ENCODE assay signal across 8 cellular contexts in genomic region chr2:216371756-216372702, GRCh38. TPM values are rescaled to one million over a fixed set of nuclear protein-coding genes. Genes with fewer than 3 reads are reported as not detected.
DNase-seq lines count a peak whose midpoint lies in the region; ATAC-seq and TF ChIP-seq lines count a peak whose summit lies in the region.

TSS of gene MARCHF4 (minus strand) at chr2:216372483. CDS start at chr2:216370260, 2,223 bp downstream.

- no peaks in the 10 kb centered on the region for H3K27me3 ChIP-seq in PC-3 (ENCODE audit: low read length)
- no peaks in the 10 kb centered on the region for H3K27me3 ChIP-seq in fibroblast of lung (ENCODE audit: control insufficient read depth, insufficient read depth, low read length)

- peaks cover 13% of the 10 kb centered on the region for H3K4me1 Mint-ChIP-seq in activated T-helper 2 cell treated with anti-CD3 and anti-CD28 coated beads, Interferon-gamma antibody, Interleukin-2, Interleukin-4, amounts not matched to agents 10 μg/mL and 5 μg/mL and 100 μg/mL, durations not matched to agents 14 hours and 24 hours and 36 hours (ENCODE audit: low read depth)

- CTCF ChIA-PET in HEK293T (lab: Yijun Ruan, JAX) (no interaction called here), PC-3 (lab: Charles Lee) (no interaction called here)

- peak within 1 kb of the TSS; percentile 85 for H3K27ac ChIP-seq in PC-3 (ENCODE audit: low read length)
- peak within 1 kb of the TSS; percentile 98 for H3K27ac ChIP-seq in fibroblast of lung (ENCODE audit: insufficient read depth, low read length)

- peak; percentile 59 for ATAC-seq in PC-3
- no peak for ATAC-seq in GM21447 (IDR thresholded peaks at IDR 0.05; ENCODE audit: unreplicated experiment)

- peak within 1 kb of the TSS; percentile 67 for H3K4me3 ChIP-seq in PC-3 (ENCODE audit: low read length)
- peak within 1 kb of the TSS; percentile 56 to 76 (median 68) for H3K4me3 ChIP-seq in fibroblast of lung (replicated peaks in 1 of 4; ENCODE audit: control extremely low read depth in 1 of 4, insufficient read depth in 1 of 4, low read depth in 3 of 4, low read length in 4 of 4)

- H4K20me1 ChIP-seq in PC-3 (ENCODE audit: low read length): no peaks in the 10 kb centered on the region
- H4K20me1 ChIP-seq in fibroblast of lung (ENCODE audit: control insufficient read depth, extremely low read depth, insufficient read depth, low read length): no peaks in the 10 kb centered on the region

- no peaks in the 10 kb centered on the region for H3K9me3 Mint-ChIP-seq in activated T-helper 2 cell treated with anti-CD3 and anti-CD28 coated beads, Interferon-gamma antibody, Interleukin-2, Interleukin-4, amounts not matched to agents 10 μg/mL and 5 μg/mL and 100 μg/mL, durations not matched to agents 14 hours and 24 hours and 36 hours

- H2AFZ ChIP-seq in PC-3 (ENCODE audit: low read length): peak within 1 kb of the TSS; percentile 64; the same call in 1 of the 2 replicates
- H2AFZ ChIP-seq in fibroblast of lung (ENCODE audit: low read length): peak within 1 kb of the TSS; percentile 68

- H3K79me2 ChIP-seq in PC-3 (ENCODE audit: low read length) (no peaks in the 10 kb centered on the region), fibroblast of lung (ENCODE audit: control insufficient read depth, insufficient read depth, low read length) (peaks cover 17% of the 10 kb centered on the region)

- DNase-seq in AG08396 (ENCODE audit: low spot score) (peak; percentile 92), HEK293T (ENCODE audit: extremely low spot score) (peak; percentile 78), PC-3 (peak; percentile 74), fibroblast of lung (ENCODE audit: low read depth in 2 of 2) (peak; percentile 80 to 87), myocyte (ENCODE audit: low read depth) (peak; percentile 85)
- peak; percentile 54 for DNase-seq in activated T-helper 2 cell treated with anti-CD3 and anti-CD28 coated beads, Interferon-gamma antibody, Interleukin-2, Interleukin-4, amounts not matched to agents 10 μg/mL and 5 μg/mL and 100 μg/mL, durations not matched to agents 14 hours and 24 hours and 36 hours (ENCODE audit: low spot score)
- DNase-seq in stimulated activated CD8-positive, alpha-beta memory T cell treated with anti-CD3 and anti-CD28 coated beads, Interleukin-7, amount 100 ng/mL, for 1 hour (ENCODE audit: low read depth in 2 of 2): peak; percentile 44 to 45

- peaks cover 25% of the 10 kb centered on the region for H3K4me1 ChIP-seq in PC-3 (ENCODE audit: insufficient read depth, low read length)
- peaks cover 23% of the 10 kb centered on the region for H3K4me1 ChIP-seq in fibroblast of lung (ENCODE audit: control insufficient read depth, extremely low read depth, insufficient read depth, low read length)

- no peaks in the 10 kb centered on the region for H3K36me3 ChIP-seq in PC-3 (ENCODE audit: low read depth, low read length)
- H3K36me3 ChIP-seq in fibroblast of lung (ENCODE audit: control insufficient read depth, insufficient read depth, low read length): no peaks in the 10 kb centered on the region

- H3K9me3 ChIP-seq in PC-3 (ENCODE audit: low read length): no peaks in the 10 kb centered on the region
- H3K9me3 ChIP-seq in fibroblast of lung (ENCODE audit: control insufficient read depth, insufficient read depth, low read depth, low read length): no peaks in the 10 kb centered on the region

- peaks cover 64% of the 10 kb centered on the region for H3K27me3 Mint-ChIP-seq in activated T-helper 2 cell treated with anti-CD3 and anti-CD28 coated beads, Interferon-gamma antibody, Interleukin-2, Interleukin-4, amounts not matched to agents 10 μg/mL and 5 μg/mL and 100 μg/mL, durations not matched to agents 14 hours and 24 hours and 36 hours (ENCODE audit: low read depth)

- TF ChIP-seq CTCF in PC-3 (conservative IDR thresholded peaks at IDR 0.05; ENCODE audit: low read depth, low read length) (no peak), fibroblast of lung (conservative IDR thresholded peaks at IDR 0.05 in 1 of 2, IDR thresholded peaks at IDR 0.05 in 1 of 2; ENCODE audit: low read depth in 1 of 2, low read length in 2 of 2) (no peak)

- H3F3A ChIP-seq in PC-3 (ENCODE audit: low read length, unreplicated experiment): peaks cover 5% of the 10 kb centered on the region

- BruUV-seq in PC-3 (replicated peaks; lab: Mats Ljungman, UMichigan): no TSS peak

- no peak within 1 kb of the TSS for H3K4me3 Mint-ChIP-seq in activated T-helper 2 cell treated with anti-CD3 and anti-CD28 coated beads, Interferon-gamma antibody, Interleukin-2, Interleukin-4, amounts not matched to agents 10 μg/mL and 5 μg/mL and 100 μg/mL, durations not matched to agents 14 hours and 24 hours and 36 hours (ENCODE audit: low read depth)

- no peak within 1 kb of the TSS for H3K27ac Mint-ChIP-seq in activated T-helper 2 cell treated with anti-CD3 and anti-CD28 coated beads, Interferon-gamma antibody, Interleukin-2, Interleukin-4, amounts not matched to agents 10 μg/mL and 5 μg/mL and 100 μg/mL, durations not matched to agents 14 hours and 24 hours and 36 hours

- H3K9me2 ChIP-seq in PC-3 (replicated peaks; ENCODE audit: low read length): no peaks in the 10 kb centered on the region

- H3K9ac ChIP-seq in PC-3 (ENCODE audit: low read length) (no peak within 1 kb of the TSS), fibroblast of lung (ENCODE audit: insufficient read depth, low read length) (peak within 1 kb of the TSS; percentile 69)

- peak within 1 kb of the TSS; percentile 90 for H3K4me2 ChIP-seq in PC-3 (ENCODE audit: low read length)
- H3K4me2 ChIP-seq in fibroblast of lung (ENCODE audit: extremely low read depth, insufficient read depth, low read length): peak within 1 kb of the TSS; percentile 94

- intact Hi-C loops in PC-3 (cut with micrococcal nuclease): loop anchor here (5.0 to 10.0 kb wide), 2 partner anchors 55 to 127 kb away; no protein-coding TSS in a partner anchor
- intact Hi-C loops in activated T-helper 2 cell treated with anti-CD3 and anti-CD28 coated beads, Interferon-gamma antibody, Interleukin-2, Interleukin-4, amounts not matched to agents 10 μg/mL and 5 μg/mL and 100 μg/mL, durations not matched to agents 14 hours and 24 hours and 36 hours (cut with micrococcal nuclease): no loop called here

- POLR2A ChIA-PET in HEK293T (lab: Yijun Ruan, JAX): no interaction called here
- POLR2A ChIA-PET in PC-3 (lab: Charles Lee; ENCODE audit: unreplicated experiment): no interaction called here

- no peaks in the 10 kb centered on the region for H3K36me3 Mint-ChIP-seq in activated T-helper 2 cell treated with anti-CD3 and anti-CD28 coated beads, Interferon-gamma antibody, Interleukin-2, Interleukin-4, amounts not matched to agents 10 μg/mL and 5 μg/mL and 100 μg/mL, durations not matched to agents 14 hours and 24 hours and 36 hours (ENCODE audit: low read depth)

TF ChIP-seq in HEK293T, 16 proteins besides CTCF, POLR2A, EP300 and RAD21:
- TF ChIP-seq FOXK2 (IDR thresholded peaks at IDR 0.05) (no peak), HDGF (IDR thresholded peaks at IDR 0.05; ENCODE audit: borderline replicate concordance) (no peak), LEF1 (IDR thresholded peaks at IDR 0.05; ENCODE audit: borderline replicate concordance) (no peak), BHLHE40 (IDR thresholded peaks at IDR 0.05; ENCODE audit: borderline replicate concordance) (no peak), TARDBP (IDR thresholded peaks at IDR 0.05) (peak; percentile 68; the same call in 1 of the 2 replicates), PKNOX1 (IDR thresholded peaks at IDR 0.05) (no peak), SUZ12 (IDR thresholded peaks at IDR 0.05) (no peak), ELF4 (IDR thresholded peaks at IDR 0.05) (no peak), CTBP1 (IDR thresholded peaks at IDR 0.05; ENCODE audit: borderline replicate concordance) (0 out of 2 replicates have a peak, but pooled peaks have one; percentile 46), L3MBTL2 (conservative IDR thresholded peaks at IDR 0.05) (no peak), SP1 (IDR thresholded peaks at IDR 0.05) (no peak), FOXM1 (IDR thresholded peaks at IDR 0.05; ENCODE audit: borderline replicate concordance) (no peak)

RNA-seq across cellular contexts. Expression of gene MARCHF4, which starts in this region (rescaled TPM):
- total RNA-seq in PC-3 (2014; rRNA removed) (1.9 and 3.7 TPM in 2 replicates), fibroblast of lung (0.26 and 1.3 TPM in 2 replicates), myocyte (0.19 and 0.21 TPM in 2 replicates)
- not detected in 2 replicates for total RNA-seq in activated T-helper 2 cell treated with anti-CD3 and anti-CD28 coated beads, Interferon-gamma antibody, Interleukin-2, Interleukin-4, amounts not matched to agents 10 μg/mL and 5 μg/mL and 100 μg/mL, durations not matched to agents 14 hours and 24 hours and 36 hours
- 3.6 and 7.3 TPM in 2 replicates for polyA plus RNA-seq in fibroblast of lung
- polyA plus RNA-seq in fibroblast of lung (2012): 8.0 and 13.5 TPM in 2 replicates
- 6.3 and 16.2 TPM in 2 replicates for polyA minus RNA-seq in fibroblast of lung (ENCODE audit: low replicate concordance)
- polyA plus RNA-seq in myocyte (2012): 5.0 TPM

Comparison
In these comparisons a context has a peak if more than half of its experiments do, and no peak if none do; other contexts are left out.
1. Peak in DNase-seq in activated T-helper 2 cell treated with anti-CD3 and anti-CD28 coated beads, Interferon-gamma antibody, Interleukin-2, Interleukin-4, amounts not matched to agents 10 μg/mL and 5 μg/mL and 100 μg/mL, durations not matched to agents 14 hours and 24 hours and 36 hours; RNA of the gene not detected or under 1 TPM.